ENCODE assay signal across 8 cellular contexts in genomic region chr2:149587950-149588487, GRCh38. TPM values are rescaled to one million over a fixed set of nuclear protein-coding genes. Genes with fewer than 3 reads are reported as not detected.
DNase-seq lines count a peak whose midpoint lies in the region; ATAC-seq and TF ChIP-seq lines count a peak whose summit lies in the region.

No MANE protein-coding gene starts in this region.

- H3K27ac ChIP-seq in CD4-positive, alpha-beta memory T cell (ENCODE audit: low read depth, low read length) = peak overlapping the region; percentile 98
- no peak overlapping the region for H3K27ac ChIP-seq in HUES6 (ENCODE audit: low read depth, low read length)

- no peak for TF ChIP-seq CTCF in cardiac fibroblast (IDR thresholded peaks at IDR 0.05; ENCODE audit: low read depth, low read length)

- H3K27ac Mint-ChIP-seq in CD4-positive, alpha-beta memory T cell = peak overlapping the region; percentile 96 to 100 (median 99)
- peak overlapping the region; percentile 99 to 100 for H3K27ac Mint-ChIP-seq in natural killer cell treated with Interleukin-12 subunit alpha and Interleukin-12 subunit beta and Interleukin-15 and Interleukin-18, amount 100 ng/mL, for 72 hours

- peak overlapping the region; percentile 93 to 100 (median 98) for H3K4me3 Mint-ChIP-seq in CD4-positive, alpha-beta memory T cell
- peak overlapping the region; percentile 100 for H3K4me3 Mint-ChIP-seq in natural killer cell treated with Interleukin-12 subunit alpha and Interleukin-12 subunit beta and Interleukin-15 and Interleukin-18, amount 100 ng/mL, for 72 hours

- no peaks in the 10 kb centered on the region for H3K9me3 Mint-ChIP-seq in CD4-positive, alpha-beta memory T cell
- H3K9me3 Mint-ChIP-seq in natural killer cell treated with Interleukin-12 subunit alpha and Interleukin-12 subunit beta and Interleukin-15 and Interleukin-18, amount 100 ng/mL, for 72 hours = no peaks in the 10 kb centered on the region

- H3K4me1 ChIP-seq in CD4-positive, alpha-beta memory T cell (ENCODE audit: insufficient read depth, low read length) = peaks cover 34% of the 10 kb centered on the region
- no peaks in the 10 kb centered on the region; the same call in 1 of the 2 replicates for H3K4me1 ChIP-seq in HUES6 (ENCODE audit: control insufficient read depth, insufficient read depth, low read length)

- no peaks in the 10 kb centered on the region for H3K36me3 ChIP-seq in CD4-positive, alpha-beta memory T cell (ENCODE audit: insufficient read depth, low read length)
- H3K36me3 ChIP-seq in HUES6 (ENCODE audit: control insufficient read depth, insufficient read depth, low read length) = peaks cover 22% of the 10 kb centered on the region

- CTCF ChIA-PET in CD4-positive, alpha-beta memory T cell (lab: Charles Lee; ENCODE audit: partially characterized antibody) = interaction anchor here (1.7 kb wide), 1 partner anchor 10 kb away, joined by 6 read pairs; no protein-coding TSS in a partner anchor

- peak overlapping the region; percentile 21 to 91 for H3K4me3 ChIP-seq in CD4-positive, alpha-beta memory T cell (ENCODE audit: low read length in 2 of 2)
- H3K4me3 ChIP-seq in HUES6 (ENCODE audit: low read depth, low read length) = peak overlapping the region; percentile 85
- H3K4me3 ChIP-seq in cardiac fibroblast (replicated peaks in 1 of 2; ENCODE audit: low read depth in 2 of 2, low read length in 2 of 2) = peak overlapping the region; percentile 88 to 96

- POLR2A ChIA-PET in CD4-positive, alpha-beta memory T cell (lab: Charles Lee; ENCODE audit: partially characterized antibody) = interaction anchor here (0.6 to 2.1 kb wide), 7 partner anchors 13 to 1701 kb away, joined by 3 to 25 read pairs (median 3); partner anchors contain the start of genes NMI and RBM43

- H3K27me3 Mint-ChIP-seq in CD4-positive, alpha-beta memory T cell = peaks cover 3 to 19% of the 10 kb centered on the region in 2 donors
- H3K27me3 Mint-ChIP-seq in natural killer cell treated with Interleukin-12 subunit alpha and Interleukin-12 subunit beta and Interleukin-15 and Interleukin-18, amount 100 ng/mL, for 72 hours = peaks cover 16 to 34% of the 10 kb centered on the region in 2 donors

- ATAC-seq in GM21360 (IDR thresholded peaks at IDR 0.05; ENCODE audit: unreplicated experiment) = peak; percentile 25
- no peak for ATAC-seq in natural killer cell treated with Interleukin-12 subunit alpha and Interleukin-12 subunit beta and Interleukin-15 and Interleukin-18, amount 100 ng/mL, for 72 hours

- peak overlapping the region; percentile 91 for H3K9ac ChIP-seq in HUES6 (ENCODE audit: low read length)

- no peaks in the 10 kb centered on the region for H3K27me3 ChIP-seq in CD4-positive, alpha-beta memory T cell (ENCODE audit: insufficient read depth, low read length)
- no peaks in the 10 kb centered on the region for H3K27me3 ChIP-seq in HUES6 (ENCODE audit: control insufficient read depth, insufficient read depth, low read length)

- no peaks in the 10 kb centered on the region for H3K9me3 ChIP-seq in CD4-positive, alpha-beta memory T cell (ENCODE audit: control insufficient read depth in 1 of 2, low read length in 2 of 2)
- H3K9me3 ChIP-seq in HUES6 (ENCODE audit: control insufficient read depth, insufficient read depth, low read depth, low read length) = no peaks in the 10 kb centered on the region

- H3K4me1 Mint-ChIP-seq in CD4-positive, alpha-beta memory T cell = peaks cover 17 to 49% (median 37%) of the 10 kb centered on the region in 4 donors
- H3K4me1 Mint-ChIP-seq in natural killer cell treated with Interleukin-12 subunit alpha and Interleukin-12 subunit beta and Interleukin-15 and Interleukin-18, amount 100 ng/mL, for 72 hours (ENCODE audit: low read depth in 2 of 2) = peaks cover 28 to 33% of the 10 kb centered on the region in 2 donors

- no peak for DNase-seq in CD4-positive, alpha-beta memory T cell
- DNase-seq in cardiac fibroblast (ENCODE audit: low read depth in 2 of 2) (peak in 1 of 2 donors; percentile 29), HPDE6-E6E7 (ENCODE audit: extremely low spot score) (no peak)
- DNase-seq in natural killer cell treated with Interleukin-12 subunit alpha and Interleukin-12 subunit beta and Interleukin-15 and Interleukin-18, amount 100 ng/mL, for 72 hours (ENCODE audit: low spot score) = no peak
- DNase-seq in stimulated activated CD4-positive, alpha-beta T cell treated with anti-CD3 and anti-CD28 coated beads, Interleukin-15, amount 100 ng/mL, for 24 hours = no peak
- DNase-seq in stimulated activated CD4-positive, alpha-beta T cell treated with anti-CD3 and anti-CD28 coated beads, Interleukin-4, amount 100 ng/mL, for 24 hours = no peak

- peaks cover 16 to 34% of the 10 kb centered on the region in 2 donors for H3K36me3 Mint-ChIP-seq in CD4-positive, alpha-beta memory T cell
- peaks cover 14% of the 10 kb centered on the region for H3K36me3 Mint-ChIP-seq in natural killer cell treated with Interleukin-12 subunit alpha and Interleukin-12 subunit beta and Interleukin-15 and Interleukin-18, amount 100 ng/mL, for 72 hours

- intact Hi-C loops in CD4-positive, alpha-beta memory T cell (cut with micrococcal nuclease) = loop anchor here (1.0 to 5.0 kb wide), 6 partner anchors 9 to 1819 kb away; partner anchors contain the start of genes ORC4, RBM43 and RIF1

RNA-seq across cellular contexts. Expression of gene MMADHC, which starts 0.4 kb away (rescaled TPM):
- total RNA-seq in CD4-positive, alpha-beta memory T cell = 10 to 100 TPM; 66.4 to 69.4 TPM
- 100 to 1,000 TPM; 113 to 163 TPM for polyA plus RNA-seq in CD4-positive, alpha-beta memory T cell
- total RNA-seq in natural killer cell treated with Interleukin-12 subunit alpha and Interleukin-12 subunit beta and Interleukin-15 and Interleukin-18, amount 100 ng/mL, for 72 hours = 100 to 1,000 TPM in 1 of 2 donors, 10 to 100 TPM in 1; 77.8 to 106 TPM
